Comparison of ENCODE assay signal across 29 cellular contexts in the genomic region with DNA sequence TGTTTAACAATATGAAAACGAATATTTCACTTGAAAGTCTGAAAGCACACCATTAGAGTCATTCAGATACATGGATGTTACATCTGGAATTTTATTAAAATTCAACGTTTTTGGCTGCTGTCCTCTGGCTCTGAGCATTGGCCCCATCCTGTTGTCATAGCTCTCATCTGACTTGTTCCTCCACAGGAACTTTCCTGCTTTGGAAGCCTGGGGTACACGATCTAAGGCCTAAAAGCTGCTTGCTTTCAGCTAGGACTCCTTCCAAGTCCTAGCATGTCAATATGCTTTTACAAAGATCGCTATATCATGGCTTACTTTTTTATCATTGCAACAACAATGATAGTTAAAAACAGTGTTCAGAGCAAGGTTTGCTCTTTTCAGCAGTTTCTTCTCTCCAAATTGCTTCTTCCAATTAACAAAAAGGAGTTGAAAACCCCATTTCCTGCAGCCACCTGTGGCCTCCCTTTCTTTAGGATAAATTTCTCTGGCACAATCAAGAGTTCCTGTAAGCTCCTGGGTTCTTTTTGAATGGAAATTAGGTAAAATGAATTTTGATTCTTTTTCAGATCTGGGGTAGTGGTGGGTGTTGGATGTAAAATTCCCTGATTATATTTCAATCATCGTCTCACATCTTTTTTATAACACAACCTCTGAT.
"Had no signal": no experiment of that assay in that cellular context is flagged by ENCODE, and none has a peak within 500 bp of the region (broad histone marks: within the 10 kb centered on the region; RNA-seq: fewer than 3 reads in every experiment).

No MANE protein-coding gene starts in this region.

- H3K27ac Mint-ChIP-seq: dendritic cell treated with granulocyte-macrophage colony-stimulating factor and Interleukin-4, amounts not matched to agents 40 ng/mL and 50 ng/mL, for 4 days; naive thymus-derived CD4-positive, alpha-beta T cell; nephron progenitor cell; stimulated activated naive B cell treated with anti-CD40 and anti-IgM and Interleukin-4, amounts not matched to agents 10 μg/mL and 1 μg/mL and 100 μg/mL, for 72 hours; stimulated activated naive CD8-positive, alpha-beta T cell treated with anti-CD3 and anti-CD28 coated beads, Interleukin-15, Interleukin-2, amounts not matched to agents 100 ng/mL and 50 ng/mL, for 24 hours had no signal

- H3K4me3 ChIP-seq: colonic mucosa, esophagus squamous epithelium, heart right ventricle, lung, ovary, psoas muscle, sigmoid colon, thoracic aorta, tibial nerve, upper lobe of left lung had no signal

- H3K4me1 ChIP-seq: colonic mucosa, esophagus squamous epithelium, heart right ventricle, psoas muscle, sigmoid colon, tibial nerve, upper lobe of left lung had no signal

- H3K27me3 ChIP-seq: colonic mucosa, esophagus squamous epithelium, heart right ventricle, ovary, sigmoid colon, tibial nerve, upper lobe of left lung had no signal

- H3K36me3 Mint-ChIP-seq: naive thymus-derived CD4-positive, alpha-beta T cell; stimulated activated naive B cell treated with anti-CD40 and anti-IgM and Interleukin-4, amounts not matched to agents 10 μg/mL and 1 μg/mL and 100 μg/mL, for 72 hours had no signal

- H3K4me3 Mint-ChIP-seq: dendritic cell treated with granulocyte-macrophage colony-stimulating factor and Interleukin-4, amounts not matched to agents 40 ng/mL and 50 ng/mL, for 4 days; naive thymus-derived CD4-positive, alpha-beta T cell; nephron progenitor cell; stimulated activated naive B cell treated with anti-CD40 and anti-IgM and Interleukin-4, amounts not matched to agents 10 μg/mL and 1 μg/mL and 100 μg/mL, for 72 hours; stimulated activated naive CD8-positive, alpha-beta T cell treated with anti-CD3 and anti-CD28 coated beads, Interleukin-15, Interleukin-2, amounts not matched to agents 100 ng/mL and 50 ng/mL, for 24 hours had no signal

- H3K27me3 Mint-ChIP-seq: dendritic cell treated with granulocyte-macrophage colony-stimulating factor and Interleukin-4, amounts not matched to agents 40 ng/mL and 50 ng/mL, for 4 days; naive thymus-derived CD4-positive, alpha-beta T cell; stimulated activated naive B cell treated with anti-CD40 and anti-IgM and Interleukin-4, amounts not matched to agents 10 μg/mL and 1 μg/mL and 100 μg/mL, for 72 hours; stimulated activated naive CD8-positive, alpha-beta T cell treated with anti-CD3 and anti-CD28 coated beads, Interleukin-15, Interleukin-2, amounts not matched to agents 100 ng/mL and 50 ng/mL, for 24 hours had no signal

- H3K9me3 Mint-ChIP-seq: nephron progenitor cell had no signal

- H3K36me3 ChIP-seq: colonic mucosa, esophagus squamous epithelium, heart right ventricle, ovary, sigmoid colon, thoracic aorta, tibial nerve, upper lobe of left lung had no signal

- DNase-seq: colonic mucosa; effector memory CD4-positive, alpha-beta T cell; erythroblast; esophagus squamous epithelium; foreskin melanocyte; glutamatergic neuron; heart right ventricle; hippocampal formation; kidney; mesenchymal stem cell; midbrain; naive thymus-derived CD4-positive, alpha-beta T cell; nephron progenitor cell; occipital lobe; ovary; posterior cingulate gyrus; psoas muscle; right cardiac atrium; sigmoid colon; stimulated activated CD4-positive, alpha-beta T cell treated with anti-CD3 and anti-CD28 coated beads, Interleukin-2, amount 100 ng/mL, for 24 hours; stimulated activated CD4-positive, alpha-beta T cell treated with anti-CD3 and anti-CD28 coated beads, Interleukin-4, amount 100 ng/mL, for 4 hours; stimulated activated naive B cell treated with anti-CD40 and anti-IgM and Interleukin-4, amounts not matched to agents 10 μg/mL and 1 μg/mL and 100 μg/mL, for 72 hours; upper lobe of left lung had no signal

- H3K9me3 ChIP-seq: colonic mucosa, esophagus squamous epithelium, ovary, psoas muscle, sigmoid colon, tibial nerve, upper lobe of left lung had no signal

- H3K27ac ChIP-seq: colonic mucosa, esophagus squamous epithelium, heart right ventricle, ovary, psoas muscle, sigmoid colon, thoracic aorta, tibial nerve, upper lobe of left lung had no signal

- ATAC-seq: heart right ventricle; left lobe of liver; naive thymus-derived CD4-positive, alpha-beta T cell; psoas muscle; right cardiac atrium; stimulated activated naive B cell treated with anti-CD40 and anti-IgM and Interleukin-4, amounts not matched to agents 10 μg/mL and 1 μg/mL and 100 μg/mL, for 72 hours had no signal

- H3K4me1 Mint-ChIP-seq: naive thymus-derived CD4-positive, alpha-beta T cell; stimulated activated naive B cell treated with anti-CD40 and anti-IgM and Interleukin-4, amounts not matched to agents 10 μg/mL and 1 μg/mL and 100 μg/mL, for 72 hours had no signal
